9 cellular contexts compared by ENCODE assay signal in the genomic region with DNA sequence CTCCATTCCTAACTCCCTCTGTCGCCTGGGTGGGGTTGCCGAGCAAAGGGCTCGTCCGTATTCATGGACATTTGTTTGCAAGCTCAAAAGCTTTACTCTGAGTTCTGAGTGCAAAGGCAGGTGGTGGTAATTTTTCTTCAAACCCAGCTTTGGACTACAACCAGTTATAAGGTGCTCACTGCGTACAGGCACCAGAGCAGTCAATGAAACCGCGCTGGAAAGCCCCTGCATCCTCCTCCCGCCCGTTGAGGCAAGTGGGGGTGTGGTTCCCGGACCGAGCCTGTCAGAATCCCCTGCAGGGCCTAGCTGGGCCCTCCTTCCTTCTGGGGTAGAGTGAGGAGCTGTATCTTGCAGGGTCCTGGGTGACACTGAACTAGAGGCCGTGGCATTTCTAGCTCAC. TPM values are rescaled to one million over a fixed set of nuclear protein-coding genes. Genes with fewer than 3 reads are reported as not detected.
DNase-seq lines count a peak whose midpoint lies in the region; ATAC-seq, FAIRE-seq and TF ChIP-seq lines count a peak whose summit lies in the region.
"Had no signal": no experiment of that assay in that cellular context is flagged by ENCODE, and none has a peak within 500 bp of the region (broad histone marks: within the 10 kb centered on the region; RNA-seq: fewer than 3 reads in every experiment).

No MANE protein-coding gene starts in this region.

- POLR2A ChIA-PET in PC-9 (lab: Charles Lee; ENCODE audit: unreplicated experiment): interaction anchor here (0.6 to 0.7 kb wide), 2 partner anchors 18 to 160 kb away, joined by 4 to 6 read pairs; no protein-coding TSS in a partner anchor

- H3K27me3 ChIP-seq in HAP-1 (ENCODE audit: low read depth) (no peaks in the 10 kb centered on the region), PC-9 (ENCODE audit: insufficient read depth, low read depth) (no peaks in the 10 kb centered on the region)

- peak overlapping the region in 1 of 2 donors; percentile 7 for H3K27ac Mint-ChIP-seq in activated naive CD4-positive, alpha-beta T cell treated with anti-CD3 and anti-CD28 coated beads, Interleukin-2, amount 50 U/mL, for 72 hours
- H3K27ac Mint-ChIP-seq in stimulated activated naive B cell treated with anti-CD40 and anti-IgM and Interleukin-4, amounts not matched to agents 10 μg/mL and 1 μg/mL and 100 μg/mL, for 72 hours: peak overlapping the region; percentile 94

- no TSS peak for BruUV-seq in PC-9 (replicated peaks; lab: Mats Ljungman, UMichigan)

- H3K4me1 Mint-ChIP-seq in stimulated activated naive B cell treated with anti-CD40 and anti-IgM and Interleukin-4, amounts not matched to agents 10 μg/mL and 1 μg/mL and 100 μg/mL, for 72 hours: peaks cover 36 to 50% of the 10 kb centered on the region in 2 donors

- H3K79me2 ChIP-seq in PC-9 (ENCODE audit: low read depth): no peaks in the 10 kb centered on the region

- TF ChIP-seq CTCF in kidney (IDR thresholded peaks at IDR 0.05; ENCODE audit: borderline replicate concordance, extremely low read depth, insufficient read depth): no peak
- no peak for TF ChIP-seq CTCF in PC-9 (conservative IDR thresholded peaks at IDR 0.05)

- H2AFZ ChIP-seq in PC-9: no peak overlapping the region

- H3K36me3 ChIP-seq in kidney (ENCODE audit: control insufficient read depth in 1 of 2, insufficient read depth in 2 of 2, low read length in 2 of 2): no peaks in the 10 kb centered on the region
- H3K36me3 ChIP-seq in HAP-1 (replicated peaks): no peaks in the 10 kb centered on the region
- H3K36me3 ChIP-seq in PC-9 (ENCODE audit: low read depth): no peaks in the 10 kb centered on the region

- intact Hi-C loops in kidney (cut with DNase I) (no loop called here), PC-9 (cut with micrococcal nuclease; ENCODE audit: unreplicated experiment) (no loop called here)

- H3K4me1 ChIP-seq in kidney (ENCODE audit: control insufficient read depth in 1 of 2, insufficient read depth in 1 of 2, low read depth in 1 of 2, low read length in 2 of 2) (peaks cover 0 to 4% of the 10 kb centered on the region in 2 donors), HAP-1 (no peaks in the 10 kb centered on the region), PC-9 (replicated peaks; ENCODE audit: insufficient read depth) (no peaks in the 10 kb centered on the region)

- H3K9me3 ChIP-seq in kidney (ENCODE audit: control insufficient read depth in 1 of 2, low read length in 2 of 2) (no peaks in the 10 kb centered on the region), HAP-1 (no peaks in the 10 kb centered on the region), PC-9 (ENCODE audit: insufficient read depth, low read depth) (no peaks in the 10 kb centered on the region)

- H3K4me3 Mint-ChIP-seq in stimulated activated naive B cell treated with anti-CD40 and anti-IgM and Interleukin-4, amounts not matched to agents 10 μg/mL and 1 μg/mL and 100 μg/mL, for 72 hours: peak overlapping the region; percentile 88 to 89

- peak; percentile 70 for DNase-seq in activated naive CD4-positive, alpha-beta T cell treated with Interleukin-2 at 50 U/mL for 16 hours
- no peak for DNase-seq in activated naive CD4-positive, alpha-beta T cell treated with anti-CD3 and anti-CD28 coated beads, Interleukin-2, amount 50 U/mL, for 72 hours (ENCODE audit: low spot score in 2 of 2)
- DNase-seq in activated effector memory CD4-positive, alpha-beta T cell treated with Interleukin-2 at 50 U/mL for 16 hours: peak; percentile 41
- peak; percentile 75 for DNase-seq in stimulated activated naive B cell treated with anti-CD40 and anti-IgM and Interleukin-4, amounts not matched to agents 10 μg/mL and 1 μg/mL and 100 μg/mL, for 72 hours
- DNase-seq in kidney: no peak
- no peak for DNase-seq in HAP-1 (ENCODE audit: low spot score in 2 of 2)
- no peak for DNase-seq in PC-9

- peaks cover 0 to 7% of the 10 kb centered on the region in 2 donors for H3K36me3 Mint-ChIP-seq in activated naive CD4-positive, alpha-beta T cell treated with anti-CD3 and anti-CD28 coated beads, Interleukin-2, amount 50 U/mL, for 72 hours
- peaks cover 16 to 31% of the 10 kb centered on the region in 2 donors for H3K36me3 Mint-ChIP-seq in stimulated activated naive B cell treated with anti-CD40 and anti-IgM and Interleukin-4, amounts not matched to agents 10 μg/mL and 1 μg/mL and 100 μg/mL, for 72 hours

- in situ Hi-C loops in HAP-1 (cut with MboI; ENCODE audit: low sequenced_read_pairs): no loop called here

- no peaks in the 10 kb centered on the region for H3K9me2 ChIP-seq in PC-9 (ENCODE audit: insufficient read depth)

- CTCF ChIA-PET in PC-9 (lab: Charles Lee): interaction anchor here (0.5 to 1.7 kb wide), 8 partner anchors 23 to 259 kb away, joined by 3 to 11 read pairs (median 4); no protein-coding TSS in a partner anchor

- no peak for ATAC-seq in activated naive CD4-positive, alpha-beta T cell treated with anti-CD3 and anti-CD28 coated beads, Interleukin-2, amount 50 U/mL, for 72 hours
- peak; percentile 25 for ATAC-seq in HG03469 (IDR thresholded peaks at IDR 0.05; ENCODE audit: unreplicated experiment)
- peak; percentile 73 to 75 for ATAC-seq in stimulated activated naive B cell treated with anti-CD40 and anti-IgM and Interleukin-4, amounts not matched to agents 10 μg/mL and 1 μg/mL and 100 μg/mL, for 72 hours (replicated peaks)

- no peak for FAIRE-seq in kidney (lab: Jason Lieb, UNC)
- FAIRE-seq: A204.1 had no signal

- no peak overlapping the region for H3K9ac ChIP-seq in kidney (ENCODE audit: low read length in 2 of 2)

- no peak overlapping the region for H3K4me2 ChIP-seq in PC-9

- peaks cover 7% of the 10 kb centered on the region; the same call in 1 of the 2 replicates for H3F3A ChIP-seq in PC-9 (ENCODE audit: insufficient read depth, low read depth)

- H3K4me3 ChIP-seq in kidney (ENCODE audit: low read length in 2 of 2): no peak overlapping the region
- H3K4me3 ChIP-seq in HAP-1: no peak overlapping the region
- no peak overlapping the region for H3K4me3 ChIP-seq in PC-9

- H3K27ac ChIP-seq in kidney (ENCODE audit: low read depth in 2 of 2, low read length in 2 of 2): no peak overlapping the region
- H3K27ac ChIP-seq in PC-9: no peak overlapping the region

- H4K20me1 ChIP-seq in PC-9 (ENCODE audit: insufficient read depth): no peaks in the 10 kb centered on the region

- no peaks in the 10 kb centered on the region for H3K27me3 Mint-ChIP-seq in stimulated activated naive B cell treated with anti-CD40 and anti-IgM and Interleukin-4, amounts not matched to agents 10 μg/mL and 1 μg/mL and 100 μg/mL, for 72 hours

- no peaks in the 10 kb centered on the region for H3K9me3 Mint-ChIP-seq in activated naive CD4-positive, alpha-beta T cell treated with anti-CD3 and anti-CD28 coated beads, Interleukin-2, amount 50 U/mL, for 72 hours
- peaks cover 0 to 2% of the 10 kb centered on the region in 2 donors for H3K9me3 Mint-ChIP-seq in stimulated activated naive B cell treated with anti-CD40 and anti-IgM and Interleukin-4, amounts not matched to agents 10 μg/mL and 1 μg/mL and 100 μg/mL, for 72 hours

RNA-seq across cellular contexts. Expression of a gene that starts 22.3 kb away (rescaled TPM):
- total RNA-seq in activated naive CD4-positive, alpha-beta T cell treated with anti-CD3 and anti-CD28 coated beads, Interleukin-2, amount 50 U/mL, for 72 hours: under 1 TPM; 0.06 to 0.14 TPM
- total RNA-seq in kidney (0.16 TPM), PC-9 (2021) (0.50 TPM in 1 of 2 replicates, not detected in the other)
- not detected for polyA plus RNA-seq in kidney (ENCODE audit: insufficient read depth, low read depth, low replicate concordance)

Comparison
In these comparisons a context has a peak if more than half of its experiments do, and no peak if none do; other contexts are left out.
1. DNase-seq: peak in activated naive CD4-positive, alpha-beta T cell treated with Interleukin-2 at 50 U/mL for 16 hours (single experiment), activated effector memory CD4-positive, alpha-beta T cell treated with Interleukin-2 at 50 U/mL for 16 hours (single experiment) and stimulated activated naive B cell treated with anti-CD40 and anti-IgM and Interleukin-4, amounts not matched to agents 10 μg/mL and 1 μg/mL and 100 μg/mL, for 72 hours (single experiment); none in activated naive CD4-positive, alpha-beta T cell treated with anti-CD3 and anti-CD28 coated beads, Interleukin-2, amount 50 U/mL, for 72 hours (0 of 2), kidney (single experiment), HAP-1 (0 of 2) and PC-9 (0 of 2).
2. ATAC-seq: peak in HG03469 (single experiment) and stimulated activated naive B cell treated with anti-CD40 and anti-IgM and Interleukin-4, amounts not matched to agents 10 μg/mL and 1 μg/mL and 100 μg/mL, for 72 hours (2 of 2); none in activated naive CD4-positive, alpha-beta T cell treated with anti-CD3 and anti-CD28 coated beads, Interleukin-2, amount 50 U/mL, for 72 hours (0 of 2).